In genomic region chr2:46862430-46862829, GRCh38 we compare ENCODE assay signal across 22 cellular contexts.
"Had no signal": no experiment of that assay in that cellular context is flagged by ENCODE, and none has a peak within 500 bp of the region (broad histone marks: within the 10 kb centered on the region; RNA-seq: fewer than 3 reads in every experiment).

No MANE protein-coding gene starts in this region.

- ATAC-seq: activated CD8-positive, alpha-beta T cell treated with anti-CD3 and anti-CD28 coated beads for 36 hours; natural killer cell; stimulated activated naive CD8-positive, alpha-beta T cell treated with anti-CD3 and anti-CD28 coated beads, Interleukin-15, amount 100 ng/mL, for 72 hours; T-cell had no signal

- H3K9me3 ChIP-seq: suprapubic skin had no signal

- H3K4me3 ChIP-seq: dorsolateral prefrontal cortex, suprapubic skin, transverse colon had no signal

- DNase-seq: activated CD4-positive, alpha-beta T cell treated with anti-CD3 and anti-CD28 coated beads, Interleukin-2, amount 10 ng/mL, durations not matched to agents 24 days and 14 days; activated CD8-positive, alpha-beta T cell treated with anti-CD3 and anti-CD28 coated beads for 36 hours; activated naive CD4-positive, alpha-beta T cell treated with Interleukin-2 at 50 U/mL for 16 hours; activated naive CD8-positive, alpha-beta T cell treated with anti-CD3 and anti-CD28 coated beads, Interleukin-2, amount 10 ng/mL, durations not matched to agents 7 days and 5 days; activated T-cell treated with anti-CD3 and anti-CD28 coated beads, Interleukin-2, amount 50 U/mL, for 24 hours; anterior cingulate cortex; caudate nucleus; dorsolateral prefrontal cortex; foreskin melanocyte; glutamatergic neuron; mesendoderm; natural killer cell; retina; stimulated activated CD4-positive, alpha-beta T cell treated with anti-CD3 and anti-CD28 coated beads, Interleukin-4, amount 100 ng/mL, for 1 hour; stimulated activated naive CD8-positive, alpha-beta T cell treated with anti-CD3 and anti-CD28 coated beads, Interleukin-15, amount 100 ng/mL, for 72 hours; T-cell; T-helper 9 cell; transverse colon had no signal

- FAIRE-seq: colon had no signal

- H3K27ac ChIP-seq: dorsolateral prefrontal cortex, epithelial cell of prostate, neutrophil, suprapubic skin, transverse colon had no signal

- H3K27me3 ChIP-seq: dorsolateral prefrontal cortex, neutrophil, suprapubic skin, transverse colon had no signal

- H3K36me3 ChIP-seq: neutrophil, suprapubic skin, transverse colon had no signal
